In the genomic region with DNA sequence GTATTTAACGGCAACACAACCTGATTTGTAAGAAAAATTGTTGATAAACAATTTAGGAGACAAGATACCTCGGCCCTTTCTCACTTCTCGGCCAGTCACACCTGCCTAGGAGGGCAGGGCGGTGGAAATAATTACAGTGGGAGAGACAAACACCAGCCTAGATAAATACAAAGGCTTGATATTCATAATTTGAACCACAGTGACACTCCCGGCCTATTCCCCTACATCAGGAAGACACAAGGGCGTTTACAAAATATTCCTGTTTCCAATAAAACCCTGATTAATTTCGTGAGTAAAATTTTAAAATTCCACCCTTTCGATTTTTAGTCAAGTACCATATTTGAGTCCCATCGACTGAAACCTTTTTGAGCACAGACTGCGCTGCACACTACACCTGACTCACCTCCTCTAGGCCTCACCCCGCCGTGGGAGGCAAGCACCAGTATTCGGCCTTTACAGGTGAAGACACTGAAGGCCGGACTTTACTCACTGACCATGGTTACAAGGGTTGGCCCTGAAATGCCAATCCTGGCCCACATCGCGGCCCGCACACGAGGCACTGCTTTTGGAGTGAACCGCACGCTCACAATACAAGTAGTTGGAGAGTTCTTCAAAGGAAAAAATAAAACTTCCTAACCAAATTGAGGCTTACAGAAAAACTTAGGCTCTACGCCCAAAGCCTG, we compare ENCODE assay signal across 1 cellular context.
TF ChIP-seq lines count a peak whose summit lies in the region.

No MANE protein-coding gene starts in this region.

TF ChIP-seq in HCT116, 20 proteins besides CTCF, POLR2A, EP300 and RAD21 (continued from another document):
- TF ChIP-seq, protein P1, sequence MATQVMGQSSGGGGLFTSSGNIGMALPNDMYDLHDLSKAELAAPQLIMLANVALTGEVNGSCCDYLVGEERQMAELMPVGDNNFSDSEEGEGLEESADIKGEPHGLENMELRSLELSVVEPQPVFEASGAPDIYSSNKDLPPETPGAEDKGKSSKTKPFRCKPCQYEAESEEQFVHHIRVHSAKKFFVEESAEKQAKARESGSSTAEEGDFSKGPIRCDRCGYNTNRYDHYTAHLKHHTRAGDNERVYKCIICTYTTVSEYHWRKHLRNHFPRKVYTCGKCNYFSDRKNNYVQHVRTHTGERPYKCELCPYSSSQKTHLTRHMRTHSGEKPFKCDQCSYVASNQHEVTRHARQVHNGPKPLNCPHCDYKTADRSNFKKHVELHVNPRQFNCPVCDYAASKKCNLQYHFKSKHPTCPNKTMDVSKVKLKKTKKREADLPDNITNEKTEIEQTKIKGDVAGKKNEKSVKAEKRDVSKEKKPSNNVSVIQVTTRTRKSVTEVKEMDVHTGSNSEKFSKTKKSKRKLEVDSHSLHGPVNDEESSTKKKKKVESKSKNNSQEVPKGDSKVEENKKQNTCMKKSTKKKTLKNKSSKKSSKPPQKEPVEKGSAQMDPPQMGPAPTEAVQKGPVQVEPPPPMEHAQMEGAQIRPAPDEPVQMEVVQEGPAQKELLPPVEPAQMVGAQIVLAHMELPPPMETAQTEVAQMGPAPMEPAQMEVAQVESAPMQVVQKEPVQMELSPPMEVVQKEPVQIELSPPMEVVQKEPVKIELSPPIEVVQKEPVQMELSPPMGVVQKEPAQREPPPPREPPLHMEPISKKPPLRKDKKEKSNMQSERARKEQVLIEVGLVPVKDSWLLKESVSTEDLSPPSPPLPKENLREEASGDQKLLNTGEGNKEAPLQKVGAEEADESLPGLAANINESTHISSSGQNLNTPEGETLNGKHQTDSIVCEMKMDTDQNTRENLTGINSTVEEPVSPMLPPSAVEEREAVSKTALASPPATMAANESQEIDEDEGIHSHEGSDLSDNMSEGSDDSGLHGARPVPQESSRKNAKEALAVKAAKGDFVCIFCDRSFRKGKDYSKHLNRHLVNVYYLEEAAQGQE (IDR thresholded peaks at IDR 0.05; ENCODE audit: low read depth) = no peak
- no peak for TF ChIP-seq POLR2AphosphoS5 (IDR thresholded peaks at IDR 0.05; ENCODE audit: low read depth, low read length)
